Comparison of ENCODE assay signal across 11 cellular contexts in the genomic region with DNA sequence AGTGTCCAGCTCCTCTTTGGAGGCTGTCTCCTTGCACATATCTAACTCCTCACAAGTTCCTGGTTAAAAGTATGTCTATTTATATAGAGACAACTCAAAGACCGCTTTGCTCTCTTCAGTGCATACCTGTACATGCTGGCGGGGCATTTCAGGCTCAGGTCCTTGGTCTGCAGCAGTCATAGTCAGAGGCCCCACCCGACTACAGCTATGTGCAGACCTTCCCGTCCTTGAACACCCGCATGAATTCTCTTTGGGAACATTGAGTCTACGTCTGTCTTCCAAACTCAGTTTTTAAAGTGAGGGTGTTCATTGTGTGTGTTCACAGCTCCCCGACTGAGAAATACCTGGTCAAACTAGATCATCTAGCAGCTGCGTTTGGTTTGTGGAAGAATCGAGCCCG. TPM values are rescaled to one million over a fixed set of nuclear protein-coding genes. Genes with fewer than 3 reads are reported as not detected.
DNase-seq lines count a peak whose midpoint lies in the region; ATAC-seq and TF ChIP-seq lines count a peak whose summit lies in the region.
"Had no signal": no experiment of that assay in that cellular context is flagged by ENCODE, and none has a peak within 500 bp of the region (broad histone marks: within the 10 kb centered on the region; RNA-seq: fewer than 3 reads in every experiment).

No MANE protein-coding gene starts in this region.

- 3% methylated on average over 10 of the region's 10 CpGs for WGBS in HUES64

- H3K36me3 ChIP-seq in HUES64 (ENCODE audit: insufficient read depth, low read length) = no peaks in the 10 kb centered on the region
- no peaks in the 10 kb centered on the region for H3K36me3 ChIP-seq in muscle layer of colon (ENCODE audit: insufficient read depth, low read length)

- H3K27me3 ChIP-seq in HUES64 (ENCODE audit: insufficient read depth, low read length) (peaks cover 13% of the 10 kb centered on the region; the same call in 1 of the 2 replicates), muscle layer of colon (ENCODE audit: control insufficient read depth in 1 of 2, insufficient read depth in 2 of 2, low read length in 2 of 2) (peaks cover 9 to 40% of the 10 kb centered on the region in 2 donors)

- H3K9me3 ChIP-seq in HUES64 (ENCODE audit: insufficient read depth, low read depth, low read length) (no peaks in the 10 kb centered on the region), muscle layer of colon (ENCODE audit: low read length) (no peaks in the 10 kb centered on the region)

- TF ChIP-seq CTCF in AG04449 (IDR thresholded peaks at IDR 0.05; ENCODE audit: insufficient read depth, low read length, missing control alignments) (no peak), cardiac fibroblast (IDR thresholded peaks at IDR 0.05; ENCODE audit: low read depth, low read length) (no peak)

- POLR2A ChIA-PET in AG04449 (lab: Yijun Ruan, JAX) = interaction anchor here (0.7 to 1.5 kb wide), 3 partner anchors 9 to 173 kb away, joined by 3 to 6 read pairs (median 4); no protein-coding TSS in a partner anchor

- H3K27ac ChIP-seq in HUES64 (ENCODE audit: low read depth, low read length) = peak overlapping the region; percentile 82; the same call in 1 of the 2 replicates
- H3K27ac ChIP-seq in muscle layer of colon (ENCODE audit: low read depth, low read length) = no peak overlapping the region
- H3K27ac ChIP-seq in caudate nucleus (ENCODE audit: low read depth, low read length) = no peak overlapping the region
- H3K27ac ChIP-seq: epithelial cell of prostate had no signal

- H3K4me3 ChIP-seq in AG04449 (ENCODE audit: low read depth, low read length) (peak overlapping the region; percentile 61), HUES64 (ENCODE audit: low read length) (peak overlapping the region; percentile 65), cardiac fibroblast (replicated peaks in 1 of 2; ENCODE audit: low read depth in 2 of 2, low read length in 2 of 2) (peak overlapping the region; percentile 58 to 64), muscle layer of colon (ENCODE audit: low read depth in 1 of 2, low read length in 2 of 2) (peak overlapping the region; percentile 29 to 66)

- no peak for DNase-seq in AG04449 (ENCODE audit: low read depth, low spot score)
- no peak for DNase-seq in cardiac fibroblast (ENCODE audit: low read depth in 2 of 2)
- DNase-seq in amygdala (lab: John Stamatoyannopoulos, UW) = no peak
- DNase-seq in activated gamma-delta T cell treated with Interleukin-2 at 50 U/mL for 16 hours = no peak
- no peak for DNase-seq in caudate nucleus (lab: John Stamatoyannopoulos, UW)
- DNase-seq: GDM1, T1000 had no signal

- H3K4me1 ChIP-seq in HUES64 (ENCODE audit: insufficient read depth, low read length) = peaks cover 10% of the 10 kb centered on the region; the same call in 1 of the 2 replicates
- peaks cover 15% of the 10 kb centered on the region for H3K4me1 ChIP-seq in muscle layer of colon (ENCODE audit: insufficient read depth, low read length)

- ATAC-seq in GM18502 (IDR thresholded peaks at IDR 0.05; ENCODE audit: poor library complexity, unreplicated experiment) = no peak

- H3K9ac ChIP-seq in HUES64 (ENCODE audit: low read depth, low read length) (peak overlapping the region; percentile 69), muscle layer of colon (ENCODE audit: low read length) (no peak overlapping the region)

- CTCF ChIA-PET in AG04449 (lab: Yijun Ruan, JAX) = no interaction called here

RNA-seq across cellular contexts. Expression of a gene that starts 4.2 kb away (rescaled TPM):
- 34.7 TPM for polyA plus RNA-seq in HUES64 (2013, experiment 1 of 2)
- polyA plus RNA-seq in HUES64 (2013, experiment 2 of 2) = 31.5 TPM
